ENCODE assay signal across 9 cellular contexts in genomic region chr16:32284800-32285796, GRCh38. TPM values are rescaled to one million over a fixed set of nuclear protein-coding genes. Genes with fewer than 3 reads are reported as not detected.
DNase-seq lines count a peak whose midpoint lies in the region; ATAC-seq, FAIRE-seq and TF ChIP-seq lines count a peak whose summit lies in the region.
"Not testable (repeated sequence)": the region's sequence is repeated elsewhere in the genome, so short reads cannot be mapped to it uniquely, and the experiment has no call there.
"Had no signal": no experiment of that assay in that cellular context is flagged by ENCODE, and none has a peak within 500 bp of the region (broad histone marks: within the 10 kb centered on the region; RNA-seq: fewer than 3 reads in every experiment).

No MANE protein-coding gene starts in this region.

- not testable (repeated sequence) for TF ChIP-seq EP300 in K562 (IDR thresholded peaks at IDR 0.05; ENCODE audit: low read length)

- DNase-seq in RWPE2 (ENCODE audit: low spot score) (peak; percentile 49), left ventricle myocardium superior (peak; percentile 17), right lobe of liver (peak; percentile 26 to 46 (median 41)), pancreas (peak in 3 of 6 donors; percentile 24 to 91 (median 50)), upper lobe of right lung (peak; percentile 60)
- DNase-seq in activated CD8-positive, alpha-beta memory T cell treated with anti-CD3 and anti-CD28 coated beads, Interleukin-2, amount 50 U/mL, for 4 hours, result peak; percentile 16
- DNase-seq in K562 (ENCODE audit: extremely low read depth in 1 of 4, low spot score in 3 of 4), result not testable (repeated sequence)

- not testable (repeated sequence) for ATAC-seq in RWPE2 (ENCODE audit: low read depth); K562; left ventricle myocardium superior; right lobe of liver; pancreas; upper lobe of right lung

- not testable (repeated sequence) for FAIRE-seq in K562 (lab: Jason Lieb, UNC)
- peak; percentile 51 for FAIRE-seq in pancreas (lab: Jason Lieb, UNC)

- H3K27ac ChIP-seq in RWPE2 (ENCODE audit: poor library complexity, severe bottlenecking); K562 (ENCODE audit: extremely low read depth, low read depth, low read length); right lobe of liver; pancreas; upper lobe of right lung: not testable (repeated sequence)

- in situ Hi-C loops in K562 (cut with MboI), result not testable (repeated sequence)

- not testable (repeated sequence) for H3K4me2 ChIP-seq in K562 (ENCODE audit: insufficient read depth, low read length)

- intact Hi-C loops in K562 (cut with micrococcal nuclease); left ventricle myocardium superior (cut with micrococcal nuclease); right lobe of liver (cut with DNase I); pancreas (cut with DNase I); upper lobe of right lung (cut with DNase I): not testable (repeated sequence)

- H3K9ac ChIP-seq in K562 (ENCODE audit: insufficient read depth in 1 of 2, low read depth in 2 of 2, low read length in 2 of 2), result not testable (repeated sequence)

- H3K36me3 ChIP-seq in RWPE2 (ENCODE audit: low read depth); K562 (ENCODE audit: control insufficient read depth, insufficient read depth, low read length); right lobe of liver; pancreas; upper lobe of right lung: not testable (repeated sequence)

- TF ChIP-seq RAD21 in K562 (CRISPR knock-in tag; conservative IDR thresholded peaks at IDR 0.05 in 1 of 2, IDR thresholded peaks at IDR 0.05 in 1 of 2), result not testable (repeated sequence)

- not testable (repeated sequence) for H3K9me3 ChIP-seq in RWPE2 (ENCODE audit: severe bottlenecking); K562 (replicated peaks; ENCODE audit: control insufficient read depth, insufficient read depth, low read depth, low read length); right lobe of liver; pancreas; upper lobe of right lung

- WGBS in K562 (ENCODE audit: insufficient coverage, low coverage, missing lambda C conversion rate), result 2% methylated on average over 2 of the region's 3 CpGs
- 32% methylated on average over 3 of the region's 3 CpGs for WGBS in right lobe of liver (ENCODE audit: insufficient coverage, low coverage, low lambda C conversion rate, missing lambda C conversion rate)
- WGBS in pancreas, 2 donors, result 36 to 48% methylated on average over 3 of the region's 3 CpGs

- not testable (repeated sequence) for H4K20me1 ChIP-seq in K562 (replicated peaks; ENCODE audit: control insufficient read depth, insufficient read depth, low read length)

- POLR2A ChIA-PET in K562 (lab: Yijun Ruan, JAX), result not testable (repeated sequence)

- H3K4me3 ChIP-seq in RWPE2 (ENCODE audit: severe bottlenecking); K562; right lobe of liver; pancreas; upper lobe of right lung: not testable (repeated sequence)

- not testable (repeated sequence) for H2AFZ ChIP-seq in K562 (ENCODE audit: low read depth, low read length)

- H3K4me1 ChIP-seq in RWPE2 (ENCODE audit: insufficient read depth, poor library complexity, severe bottlenecking); K562 (replicated peaks in 1 of 2; ENCODE audit: control insufficient read depth in 2 of 2, insufficient read depth in 2 of 2, low read length in 2 of 2); right lobe of liver; pancreas; upper lobe of right lung: not testable (repeated sequence)

- H3K27me3 ChIP-seq in RWPE2 (ENCODE audit: insufficient read depth, poor library complexity, severe bottlenecking); K562 (ENCODE audit: control insufficient read depth in 2 of 2, insufficient read depth in 2 of 2, low read length in 2 of 2); right lobe of liver; pancreas; upper lobe of right lung: not testable (repeated sequence)

- not testable (repeated sequence) for TF ChIP-seq CTCF in RWPE2 (IDR thresholded peaks at IDR 0.05; ENCODE audit: poor library complexity, severe bottlenecking); K562 (IDR thresholded peaks at IDR 0.05 in 2 of 3, conservative IDR thresholded peaks at IDR 0.05 in 1 of 3; ENCODE audit: insufficient read depth in 2 of 3, low read depth in 1 of 3, low read length in 3 of 3); right lobe of liver (IDR thresholded peaks at IDR 0.05); pancreas (IDR thresholded peaks at IDR 0.05); upper lobe of right lung (IDR thresholded peaks at IDR 0.05)

- not testable (repeated sequence) for TF ChIP-seq POLR2A in K562 (conservative IDR thresholded peaks at IDR 0.05); right lobe of liver (IDR thresholded peaks at IDR 0.05)

- not testable (repeated sequence) for BruUV-seq in K562 (replicated peaks; lab: Mats Ljungman, UMichigan)

- H3K9me1 ChIP-seq in K562 (ENCODE audit: control insufficient read depth, insufficient read depth, low read length), result not testable (repeated sequence)

- CTCF ChIA-PET in K562 (lab: Yijun Ruan, JAX; ENCODE audit: low intra/inter-chr PET ratio), result not testable (repeated sequence)

- not testable (repeated sequence) for H3K79me2 ChIP-seq in K562 (ENCODE audit: control insufficient read depth, insufficient read depth, low read length)

TF ChIP-seq in K562, 482 proteins besides CTCF, POLR2A, EP300 and RAD21:
- TF ChIP-seq ZNF24 (IDR thresholded peaks at IDR 0.05), result peak; percentile 73
- peak; percentile 32; the same call in 1 of the 2 replicates for TF ChIP-seq ATF3 (IDR thresholded peaks at IDR 0.05)
- not testable (repeated sequence) for TF ChIP-seq ATF3 (CRISPR knock-in tag; conservative IDR thresholded peaks at IDR 0.05); CEBPG (CRISPR knock-in tag; IDR thresholded peaks at IDR 0.05)
- peak in 1 of 2 experiments; percentile 22; a peak in 1 of 4 replicates for TF ChIP-seq TRIM24 (IDR thresholded peaks at IDR 0.05)
- peak in 1 of 2 experiments; percentile 39; a peak in 1 of 4 replicates for TF ChIP-seq CEBPG (tag; conservative IDR thresholded peaks at IDR 0.05 in 1 of 2, IDR thresholded peaks at IDR 0.05 in 1 of 2)

RNA-seq across cellular contexts. Expression of gene TP53TG3D, which starts 32.0 kb away (rescaled TPM):
- total RNA-seq in K562 (2011; cell fraction: chromatin; rRNA removed; ENCODE audit: low replicate concordance), result 4.2 and 4.4 TPM in 2 replicates
- total RNA-seq in K562 (2011; cell fraction: nucleolus; rRNA removed), result 3.7 and 4.0 TPM in 2 replicates
- 3.7 and 4.4 TPM in 2 replicates for total RNA-seq in K562 (2011; cell fraction: nucleoplasm; rRNA removed)
- total RNA-seq in K562 (2014; rRNA removed) (1.3 and 2.4 TPM in 2 replicates), K562 (2014; rRNA removed; fragmentation: Illumina TruSeq; extraction: Trizol) (2.8 and 3.2 TPM in 2 replicates), K562 (2015; rRNA removed; fragmentation: Illumina TruSeq; extraction: Trizol) (3.6 and 3.7 TPM in 2 replicates), K562 (2021) (2.5 and 2.8 TPM in 2 replicates), left ventricle myocardium superior (0.40 TPM), right lobe of liver (not detected), pancreas (under 1 TPM in 1 of 6 donors, not detected in 5; 0.43 TPM), upper lobe of right lung (1.3 TPM)
- polyA plus RNA-seq in K562 (2011; rRNA removed) (1.8 and 3.2 TPM in 2 replicates), K562 (2014; fragmentation: Illumina TruSeq; extraction: Trizol) (3.6 and 4.8 TPM in 2 replicates), K562 (2014; fragmentation: Nextera tagmentation; extraction: Ambion mirVana) (10 to 100 TPM in 1 of 2 experiments, 1 to 10 TPM in 1; 9.1 to 11.7 TPM), K562 (2014; rRNA removed) (3.9 and 5.8 TPM in 2 replicates), pancreas (under 1 TPM; 0.30 to 0.61 TPM)
- 2.0 and 2.4 TPM in 2 replicates for polyA plus RNA-seq in K562 (2011; cell fraction: cytosol; rRNA removed)
- polyA plus RNA-seq in K562 (2011; cell fraction: nucleus; rRNA removed), result 6.6 and 10.9 TPM in 2 replicates
- polyA plus RNA-seq in K562 (2012), result 2.9 and 5.7 TPM in 2 replicates
- 0.67 and 1.1 TPM in 2 replicates for polyA minus RNA-seq in K562 (2011; rRNA and poly(A)+ RNA removed)
- polyA minus RNA-seq in K562 (2011; cell fraction: cytosol; rRNA and poly(A)+ RNA removed), result 1.4 TPM in 1 of 2 replicates, not detected in the other
- 1.6 and 4.8 TPM in 2 replicates for polyA minus RNA-seq in K562 (2011; cell fraction: nucleus; rRNA and poly(A)+ RNA removed)
- total RNA-seq: H1, PC-3 had no signal
- polyA plus RNA-seq: H1 had no signal
